ENCODE assay signal across 5 cellular contexts in the genomic region with DNA sequence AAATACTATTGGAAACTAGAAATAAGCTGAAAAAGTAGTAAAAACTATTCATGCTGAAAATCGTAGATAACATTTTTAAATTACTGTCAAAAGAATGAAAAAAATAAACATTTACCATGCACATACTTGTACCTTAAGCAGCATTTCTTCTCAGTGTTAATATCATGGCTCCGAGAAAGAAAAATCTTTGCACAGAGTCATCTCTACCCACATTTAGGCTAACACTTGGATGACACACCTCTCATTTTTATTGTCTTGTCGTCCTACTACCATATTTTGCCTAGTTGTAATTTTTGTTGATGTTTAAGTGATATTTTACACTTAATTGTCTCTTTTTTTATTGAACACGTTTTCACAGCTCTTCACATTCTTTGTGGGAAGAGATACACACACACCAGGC.
"Had no signal": no experiment of that assay in that cellular context is flagged by ENCODE, and none has a peak within 500 bp of the region (broad histone marks: within the 10 kb centered on the region; RNA-seq: fewer than 3 reads in every experiment).

No MANE protein-coding gene starts in this region.

- H3K9ac ChIP-seq: GM23248 had no signal

- H3K27ac ChIP-seq: GM23248 had no signal

- H3K4me3 ChIP-seq: GM23248, HAP-1, K562 had no signal

- ATAC-seq: K562 had no signal

- H3K4me1 ChIP-seq: HAP-1 had no signal

- H3K36me3 ChIP-seq: HAP-1 had no signal

- H3K9me3 ChIP-seq: HAP-1 had no signal

- H2AFZ ChIP-seq: GM23248 had no signal

- DNase-seq: GOT3, H7 had no signal
